ENCODE assay signal across 23 cellular contexts in the genomic region with DNA sequence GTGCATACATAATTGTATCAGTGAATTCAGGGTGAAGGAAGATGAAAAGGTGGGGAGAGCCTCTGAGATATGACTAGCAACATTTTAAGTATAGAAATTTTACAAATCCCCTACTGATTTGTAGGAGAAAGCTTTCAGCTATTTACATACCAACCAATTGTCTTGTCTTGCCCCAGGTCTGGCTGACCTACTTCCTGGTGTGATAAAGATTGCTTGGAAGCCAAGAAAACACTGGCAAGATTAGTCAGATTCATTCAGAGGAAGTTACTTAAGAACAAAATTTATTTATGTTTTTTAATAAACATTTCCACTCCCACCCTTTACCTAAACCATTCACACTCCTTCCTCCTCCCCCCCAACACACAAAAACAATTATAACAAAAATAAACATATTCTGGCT. TPM values are rescaled to one million over a fixed set of nuclear protein-coding genes. Genes with fewer than 3 reads are reported as not detected.
DNase-seq lines count a peak whose midpoint lies in the region; ATAC-seq and TF ChIP-seq lines count a peak whose summit lies in the region.
"Had no signal": no experiment of that assay in that cellular context is flagged by ENCODE, and none has a peak within 500 bp of the region (broad histone marks: within the 10 kb centered on the region; RNA-seq: fewer than 3 reads in every experiment).

No MANE protein-coding gene starts in this region.

- H3K9me3 ChIP-seq in mammary epithelial cell (replicated peaks; ENCODE audit: insufficient read depth, low read length) = no peaks in the 10 kb centered on the region
- H3K9me3 ChIP-seq in CD8-positive, alpha-beta memory T cell (ENCODE audit: low read length) = no peaks in the 10 kb centered on the region
- H3K9me3 ChIP-seq: SK-N-SH had no signal

- no peak overlapping the region for H3K9ac ChIP-seq in mammary epithelial cell (ENCODE audit: insufficient read depth, low read length)
- H3K9ac ChIP-seq: neural progenitor cell, SK-N-SH had no signal

- no peaks in the 10 kb centered on the region for H3K4me1 Mint-ChIP-seq in CD8-positive, alpha-beta memory T cell

- peak; percentile 79 for ATAC-seq in foreskin keratinocyte
- ATAC-seq: CD8-positive, alpha-beta T cell; left colon had no signal

- peaks cover 0 to 1% (median 0%) of the 10 kb centered on the region in 3 donors for H3K36me3 Mint-ChIP-seq in CD8-positive, alpha-beta memory T cell
- H3K36me3 Mint-ChIP-seq: CD8-positive, alpha-beta T cell; neural progenitor cell had no signal

- CTCF ChIA-PET in mammary epithelial cell (lab: Charles Lee; ENCODE audit: low non-redundant PET) = no interaction called here
- CTCF ChIA-PET in CD8-positive, alpha-beta memory T cell (lab: Charles Lee) = no interaction called here

- H3K4me2 ChIP-seq in mammary epithelial cell (ENCODE audit: insufficient read depth, low read depth, low read length) = peak overlapping the region; percentile 35
- H3K4me2 ChIP-seq: neural progenitor cell, PC-9, SK-N-SH had no signal

- DNase-seq in AG09309 (ENCODE audit: low read depth) (peak; percentile 21), LNCaP clone FGC (ENCODE audit: low read depth) (peak; percentile 36), mammary epithelial cell (peak; percentile 62), foreskin keratinocyte (peak; percentile 77 to 87), T1000 (lab: John Stamatoyannopoulos, UW) (no peak), cortex of kidney (lab: John Stamatoyannopoulos, UW) (no peak)
- no peak for DNase-seq in CD8-positive, alpha-beta memory T cell
- no peak for DNase-seq in stimulated activated CD4-positive, alpha-beta T cell treated with anti-CD3 and anti-CD28 coated beads, Interleukin-2, amount 100 ng/mL, for 24 hours
- DNase-seq: activated CD4-positive, alpha-beta T cell treated with anti-CD3 and anti-CD28 coated beads for 4 hours; activated effector memory CD4-positive, alpha-beta T cell treated with anti-CD3 and anti-CD28 coated beads, Interleukin-2, amount 50 U/mL, for 16 hours; amygdala; CD8-positive, alpha-beta T cell; DND-41; hippocampal formation; left colon; MM.1S; NCI-H2029; NCI-H526; SK-N-SH; T-helper 9 cell had no signal

- H2AFZ ChIP-seq in mammary epithelial cell (ENCODE audit: low read depth, low read length) = no peak overlapping the region
- H2AFZ ChIP-seq: neural progenitor cell, PC-9 had no signal

- peaks cover 0 to 3% (median 0%) of the 10 kb centered on the region in 5 donors for H3K9me3 Mint-ChIP-seq in CD8-positive, alpha-beta memory T cell

- H3K4me3 ChIP-seq in AG09309 (ENCODE audit: control insufficient read depth, low read depth, low read length) (no peak overlapping the region), LNCaP clone FGC (ENCODE audit: low read depth, low read length) (no peak overlapping the region), mammary epithelial cell (replicated peaks in 1 of 3; ENCODE audit: insufficient read depth in 1 of 3, low read depth in 2 of 3, low read length in 3 of 3) (no peak overlapping the region)
- no peak overlapping the region for H3K4me3 ChIP-seq in CD8-positive, alpha-beta memory T cell (ENCODE audit: low read length)
- H3K4me3 ChIP-seq: neural progenitor cell, PC-9 had no signal

- no peaks in the 10 kb centered on the region for H3K79me2 ChIP-seq in mammary epithelial cell (ENCODE audit: insufficient read depth, low read length)

- TF ChIP-seq CTCF in AG09309 (IDR thresholded peaks at IDR 0.05; ENCODE audit: control insufficient read depth, insufficient read depth, low read depth, low read length, missing control alignments) = no peak
- no peak for TF ChIP-seq CTCF in LNCaP clone FGC (IDR thresholded peaks at IDR 0.05; ENCODE audit: control insufficient read depth, extremely low read depth, insufficient read depth)
- TF ChIP-seq CTCF in mammary epithelial cell (conservative IDR thresholded peaks at IDR 0.05 in 1 of 2, IDR thresholded peaks at IDR 0.05 in 1 of 2; ENCODE audit: extremely low read depth in 1 of 2, insufficient read depth in 1 of 2, low read depth in 1 of 2, low read length in 2 of 2) = no peak
- TF ChIP-seq CTCF in foreskin keratinocyte (conservative IDR thresholded peaks at IDR 0.05) = no peak

- H3K4me1 ChIP-seq in mammary epithelial cell (ENCODE audit: insufficient read depth, low read length) (peaks cover 29% of the 10 kb centered on the region), foreskin keratinocyte (peaks cover 39% of the 10 kb centered on the region)
- no peaks in the 10 kb centered on the region for H3K4me1 ChIP-seq in CD8-positive, alpha-beta memory T cell (ENCODE audit: insufficient read depth, low read length)
- H3K4me1 ChIP-seq: neural progenitor cell had no signal

- POLR2A ChIA-PET in CD8-positive, alpha-beta memory T cell (lab: Charles Lee) = no interaction called here

- BruUV-seq in mammary epithelial cell (replicated peaks; lab: Mats Ljungman, UMichigan) = no TSS peak

- dilution Hi-C loops in mammary epithelial cell (cut with HindIII; ENCODE audit: low sequenced_read_pairs) = no loop called here

- H4K20me1 ChIP-seq in mammary epithelial cell (ENCODE audit: insufficient read depth, low read length) = no peaks in the 10 kb centered on the region

- no peaks in the 10 kb centered on the region for H3K36me3 ChIP-seq in mammary epithelial cell (ENCODE audit: insufficient read depth, low read length)
- no peaks in the 10 kb centered on the region for H3K36me3 ChIP-seq in CD8-positive, alpha-beta memory T cell (ENCODE audit: insufficient read depth, low read length)
- H3K36me3 ChIP-seq: neural progenitor cell had no signal

- no peak overlapping the region for H3K4me3 Mint-ChIP-seq in CD8-positive, alpha-beta memory T cell
- H3K4me3 Mint-ChIP-seq: CD8-positive, alpha-beta T cell; neural progenitor cell; stimulated activated naive CD8-positive, alpha-beta T cell treated with anti-CD3 and anti-CD28 coated beads, Interleukin-15, Interleukin-2, amounts not matched to agents 100 ng/mL and 50 ng/mL, for 24 hours had no signal

- no peak overlapping the region for H3K27ac Mint-ChIP-seq in CD8-positive, alpha-beta memory T cell
- H3K27ac Mint-ChIP-seq: CD8-positive, alpha-beta T cell; neural progenitor cell; stimulated activated naive CD8-positive, alpha-beta T cell treated with anti-CD3 and anti-CD28 coated beads, Interleukin-15, Interleukin-2, amounts not matched to agents 100 ng/mL and 50 ng/mL, for 24 hours had no signal

- H3K27ac ChIP-seq in mammary epithelial cell (ENCODE audit: insufficient read depth, low read depth, low read length) (peak overlapping the region; percentile 45), foreskin keratinocyte (no peak overlapping the region)
- H3K27ac ChIP-seq in CD8-positive, alpha-beta memory T cell (ENCODE audit: low read depth, low read length) = no peak overlapping the region
- H3K27ac ChIP-seq: neural progenitor cell, PC-9 had no signal

- H3K27me3 Mint-ChIP-seq in CD8-positive, alpha-beta memory T cell = no peaks in the 10 kb centered on the region
- H3K27me3 Mint-ChIP-seq: stimulated activated naive CD8-positive, alpha-beta T cell treated with anti-CD3 and anti-CD28 coated beads, Interleukin-15, Interleukin-2, amounts not matched to agents 100 ng/mL and 50 ng/mL, for 24 hours had no signal

- intact Hi-C loops in mammary epithelial cell (cut with micrococcal nuclease) = no loop called here

- H3K27me3 ChIP-seq in mammary epithelial cell (ENCODE audit: insufficient read depth, low read length) = no peaks in the 10 kb centered on the region
- H3K27me3 ChIP-seq in foreskin keratinocyte = no peaks in the 10 kb centered on the region
- H3K27me3 ChIP-seq in CD8-positive, alpha-beta memory T cell (ENCODE audit: insufficient read depth, low read length, poor library complexity, severe bottlenecking) = no peaks in the 10 kb centered on the region
- H3K27me3 ChIP-seq: neural progenitor cell had no signal

- in situ Hi-C loops in mammary epithelial cell (cut with MboI; ENCODE audit: low sequenced_read_pairs in 2 of 2) = no loop called here

RNA-seq across cellular contexts. Expression of a gene that starts 17.5 kb away (rescaled TPM):
- total RNA-seq in mammary epithelial cell (100 to 1,000 TPM in 1 of 2 donors, 10 to 100 TPM in 1; 11.7 to 304 TPM), foreskin keratinocyte (25.1 and 40.7 TPM in 2 replicates)
- polyA plus RNA-seq in mammary epithelial cell (13.5 TPM), foreskin keratinocyte (5.6 and 7.2 TPM in 2 replicates)
- polyA minus RNA-seq in mammary epithelial cell = 17.1 TPM
- 1 to 10 TPM; 3.1 to 3.7 TPM for total RNA-seq in CD8-positive, alpha-beta memory T cell
- polyA plus RNA-seq in CD8-positive, alpha-beta memory T cell = not detected

Comparison
In these comparisons a context has a peak if more than half of its experiments do, and no peak if none do; other contexts are left out.
1. DNase-seq: peak in AG09309 (single experiment), LNCaP clone FGC (single experiment), mammary epithelial cell (single experiment) and foreskin keratinocyte (2 of 2); none in CD8-positive, alpha-beta memory T cell (0 of 5), T1000 (single experiment), stimulated activated CD4-positive, alpha-beta T cell treated with anti-CD3 and anti-CD28 coated beads, Interleukin-2, amount 100 ng/mL, for 24 hours (0 of 2) and cortex of kidney (single experiment).